Comparison of ENCODE assay signal across 13 cellular contexts in the genomic region with DNA sequence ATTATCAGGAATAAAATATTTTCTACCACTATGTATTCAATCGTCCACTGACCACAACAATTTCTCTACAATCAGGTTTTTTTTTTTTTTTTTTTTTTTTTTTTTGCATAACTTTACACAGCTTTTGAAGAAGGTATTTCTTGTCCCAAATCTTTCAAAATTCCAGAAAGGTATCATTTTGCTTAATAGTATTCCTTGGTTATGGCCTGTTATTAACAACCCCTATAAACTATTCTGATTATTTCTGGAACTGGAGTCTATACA.
DNase-seq lines count a peak whose midpoint lies in the region; ATAC-seq, FAIRE-seq and TF ChIP-seq lines count a peak whose summit lies in the region.
"Had no signal": no experiment of that assay in that cellular context is flagged by ENCODE, and none has a peak within 500 bp of the region (broad histone marks: within the 10 kb centered on the region; RNA-seq: fewer than 3 reads in every experiment).

No MANE protein-coding gene starts in this region.

- no peak for TF ChIP-seq CTCF in A549 (IDR thresholded peaks at IDR 0.05)
- no peak for TF ChIP-seq CTCF in OCI-LY3 (IDR thresholded peaks at IDR 0.05; ENCODE audit: low read depth, low read length)
- TF ChIP-seq CTCF in BE2C (IDR thresholded peaks at IDR 0.05; ENCODE audit: low read depth, low read length) = no peak

- no peak for TF ChIP-seq POLR2A in A549 (IDR thresholded peaks at IDR 0.05; ENCODE audit: low read length)

- 0 out of 6 replicates have a peak overlapping the region, but pooled peaks of 1 of the 2 experiments have one; percentile 57 for H3K27ac ChIP-seq in A549
- H3K27ac ChIP-seq in OCI-LY3 (ENCODE audit: low read length) = no peak overlapping the region

- no peak overlapping the region for H3K4me3 ChIP-seq in A549
- H3K4me3 ChIP-seq in OCI-LY3 (ENCODE audit: low read length) = peak overlapping the region; percentile 77
- H3K4me3 ChIP-seq in BE2C (ENCODE audit: low read depth, low read length) = no peak overlapping the region
- H3K4me3 ChIP-seq: HAP-1 had no signal

- H4K20me1 ChIP-seq in OCI-LY3 (ENCODE audit: insufficient read depth, low read length) = no peaks in the 10 kb centered on the region

- H2AFZ ChIP-seq in OCI-LY3 (ENCODE audit: low read depth, low read length) = 0 out of 2 replicates have a peak overlapping the region, but pooled peaks have one; percentile 50

- ATAC-seq in A549 = no peak

- no peak for FAIRE-seq in A549 (lab: Jason Lieb, UNC)
- peak; percentile 31 for FAIRE-seq in colon (lab: Jason Lieb, UNC)
- FAIRE-seq: H1 had no signal

- H3K4me1 ChIP-seq in A549 (no peaks in the 10 kb centered on the region), OCI-LY3 (ENCODE audit: low read length) (peaks cover 30% of the 10 kb centered on the region), BE2C (no peaks in the 10 kb centered on the region)
- H3K4me1 ChIP-seq: HAP-1 had no signal

- H3K9ac ChIP-seq in OCI-LY3 (ENCODE audit: low read length) = peak overlapping the region; percentile 56; the same call in 1 of the 2 replicates

- POLR2A ChIA-PET in A549 (lab: Yijun Ruan, JAX) = interaction anchor here (0.7 kb wide), 1 partner anchor 269 kb away, joined by 3 read pairs; no protein-coding TSS in a partner anchor
- POLR2A ChIA-PET in HEK293T (lab: Yijun Ruan, JAX) = no interaction called here

- WGBS in A549 (ENCODE audit: missing lambda C conversion rate) = 0% methylated on average over 1 of the region's 1 CpG

- TF ChIP-seq EP300 in A549 (IDR thresholded peaks at IDR 0.05) = no peak

- H3K36me3 ChIP-seq in OCI-LY3 (replicated peaks; ENCODE audit: low read depth, low read length) = no peaks in the 10 kb centered on the region
- H3K36me3 ChIP-seq in BE2C = no peaks in the 10 kb centered on the region
- H3K36me3 ChIP-seq: HAP-1 had no signal

- H3K4me2 ChIP-seq in A549 (peak overlapping the region; percentile 52), OCI-LY3 (ENCODE audit: low read length) (peak overlapping the region; percentile 84)

- TF ChIP-seq RAD21 in A549 (conservative IDR thresholded peaks at IDR 0.05 in 1 of 2, IDR thresholded peaks at IDR 0.05 in 1 of 2) = no peak

- H3K9me3 ChIP-seq in A549 = no peaks in the 10 kb centered on the region
- no peaks in the 10 kb centered on the region for H3K9me3 ChIP-seq in OCI-LY3 (ENCODE audit: insufficient read depth, low read length)
- H3K9me3 ChIP-seq in BE2C = no peaks in the 10 kb centered on the region
- H3K9me3 ChIP-seq: HAP-1 had no signal

- DNase-seq in A549 (ENCODE audit: low read depth in 1 of 2, low spot score in 1 of 2) = no peak
- DNase-seq in HEK293T (ENCODE audit: extremely low spot score) = no peak
- no peak for DNase-seq in activated effector memory CD4-positive, alpha-beta T cell treated with anti-CD3 and anti-CD28 coated beads, Interleukin-2, amount 50 U/mL, for 16 hours
- DNase-seq in BE2C = no peak
- DNase-seq in NCI-H1694 (lab: John Stamatoyannopoulos, UW) = no peak
- DNase-seq: 8988T; C1 segment of cervical spinal cord; CD4-positive, alpha-beta T cell; DMS79 had no signal

- H3K27me3 ChIP-seq in OCI-LY3 (ENCODE audit: low read depth, low read length) (no peaks in the 10 kb centered on the region), BE2C (peaks cover 40% of the 10 kb centered on the region)

- CTCF ChIA-PET in A549 (lab: Yijun Ruan, JAX) = interaction anchor here (0.5 to 3.2 kb wide), 26 partner anchors 9 to 496 kb away, joined by 3 to 22 read pairs (median 4); no protein-coding TSS in a partner anchor
- CTCF ChIA-PET in HEK293T (lab: Yijun Ruan, JAX) = interaction anchor here (0.6 to 1.1 kb wide), 14 partner anchors 9 to 268 kb away, joined by 3 to 7 read pairs (median 3); partner anchors contain the start of gene ALX1

- no peaks in the 10 kb centered on the region for H3K79me2 ChIP-seq in OCI-LY3 (ENCODE audit: low read length)

TF ChIP-seq in A549, 52 proteins besides CTCF, POLR2A, EP300 and RAD21 (continues in another document):
- no peak for TF ChIP-seq KDM5A (IDR thresholded peaks at IDR 0.05)
- TF ChIP-seq, protein P1, sequence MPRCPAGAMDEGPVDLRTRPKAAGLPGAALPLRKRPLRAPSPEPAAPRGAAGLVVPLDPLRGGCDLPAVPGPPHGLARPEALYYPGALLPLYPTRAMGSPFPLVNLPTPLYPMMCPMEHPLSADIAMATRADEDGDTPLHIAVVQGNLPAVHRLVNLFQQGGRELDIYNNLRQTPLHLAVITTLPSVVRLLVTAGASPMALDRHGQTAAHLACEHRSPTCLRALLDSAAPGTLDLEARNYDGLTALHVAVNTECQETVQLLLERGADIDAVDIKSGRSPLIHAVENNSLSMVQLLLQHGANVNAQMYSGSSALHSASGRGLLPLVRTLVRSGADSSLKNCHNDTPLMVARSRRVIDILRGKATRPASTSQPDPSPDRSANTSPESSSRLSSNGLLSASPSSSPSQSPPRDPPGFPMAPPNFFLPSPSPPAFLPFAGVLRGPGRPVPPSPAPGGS (IDR thresholded peaks at IDR 0.05) = no peak
- no peak for TF ChIP-seq SMC3 (IDR thresholded peaks at IDR 0.05)
- no peak for TF ChIP-seq RFX5 (IDR thresholded peaks at IDR 0.05)
- no peak for TF ChIP-seq FOXS1 (CRISPR knock-in tag; IDR thresholded peaks at IDR 0.05)
- no peak for TF ChIP-seq JUNB (IDR thresholded peaks at IDR 0.05)
- no peak for TF ChIP-seq REST (IDR thresholded peaks at IDR 0.05)
- no peak for TF ChIP-seq RCOR1 (IDR thresholded peaks at IDR 0.05; ENCODE audit: low read depth, low read length)
- TF ChIP-seq ZFP36 (IDR thresholded peaks at IDR 0.05; ENCODE audit: borderline replicate concordance, partially characterized antibody) = no peak

TF ChIP-seq in HEK293T, 16 proteins besides CTCF, POLR2A, EP300 and RAD21:
- peak; percentile 85 for TF ChIP-seq ZNF384 (IDR thresholded peaks at IDR 0.05)
- TF ChIP-seq CTBP1 (IDR thresholded peaks at IDR 0.05; ENCODE audit: borderline replicate concordance) = no peak
- TF ChIP-seq NFRKB (IDR thresholded peaks at IDR 0.05) = no peak
